Comparison of ENCODE assay signal across 8 cellular contexts in the genomic region with DNA sequence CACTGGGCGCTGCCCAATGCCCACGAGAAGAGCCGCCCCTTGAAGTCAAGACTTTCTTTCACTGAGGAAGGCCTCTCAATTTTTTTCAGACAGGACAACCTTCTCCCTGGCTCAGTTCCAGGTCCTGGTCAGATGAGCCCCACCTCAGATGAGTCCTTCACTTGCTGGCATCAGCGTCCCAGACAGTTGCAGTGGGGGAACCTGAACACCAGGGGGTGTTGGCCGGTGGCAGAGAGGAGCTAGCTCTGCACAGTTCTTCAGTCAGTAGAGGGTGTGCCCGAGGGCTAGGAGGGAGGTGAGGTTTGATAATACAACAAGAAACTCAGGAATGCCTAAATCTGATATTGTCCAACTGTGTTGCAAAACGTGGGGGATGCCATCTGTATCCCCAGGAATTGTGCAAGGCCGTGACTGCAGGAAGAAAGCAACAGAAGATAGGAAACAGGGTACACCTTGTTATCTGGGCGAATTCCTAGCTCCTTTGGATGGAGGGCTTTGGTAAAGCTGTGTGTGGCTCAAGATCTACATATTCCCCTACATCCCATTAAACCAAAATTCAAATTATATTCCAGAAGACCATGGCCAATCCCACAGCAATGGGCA. TPM values are rescaled to one million over a fixed set of nuclear protein-coding genes. Genes with fewer than 3 reads are reported as not detected.
DNase-seq lines count a peak whose midpoint lies in the region; ATAC-seq and TF ChIP-seq lines count a peak whose summit lies in the region.

No MANE protein-coding gene starts in this region.

- TF ChIP-seq POLR2A in upper lobe of left lung (IDR thresholded peaks at IDR 0.05) = no peak

- H3K9me3 Mint-ChIP-seq in neural crest cell = peaks cover 16% of the 10 kb centered on the region

- H3K4me3 Mint-ChIP-seq in neural crest cell = no peak overlapping the region

- H3K27ac ChIP-seq in upper lobe of left lung = no peak overlapping the region

- TF ChIP-seq EP300 in upper lobe of left lung (IDR thresholded peaks at IDR 0.05) = no peak

- no peaks in the 10 kb centered on the region for H3K36me3 ChIP-seq in upper lobe of left lung

- peak; percentile 80 for ATAC-seq in upper lobe of left lung (ENCODE audit: low FRiP score in 2 of 2)

- peak; percentile 48 for TF ChIP-seq CTCF in LNCAP (IDR thresholded peaks at IDR 0.05)
- TF ChIP-seq CTCF in neural crest cell (conservative IDR thresholded peaks at IDR 0.05) = peak; percentile 57
- peak; percentile 70 to 87 (median 77) for TF ChIP-seq CTCF in upper lobe of left lung (IDR thresholded peaks at IDR 0.05)

- H3K9me3 ChIP-seq in upper lobe of left lung = peaks cover 0 to 9% (median 5%) of the 10 kb centered on the region in 4 donors

- no peaks in the 10 kb centered on the region for H3K4me1 Mint-ChIP-seq in neural crest cell

- H3K4me1 ChIP-seq in upper lobe of left lung = peaks cover 0 to 13% (median 4%) of the 10 kb centered on the region in 4 donors

- peaks cover 5% of the 10 kb centered on the region for H3K27me3 Mint-ChIP-seq in neural crest cell (ENCODE audit: low read depth)

- no peak overlapping the region for H3K27ac Mint-ChIP-seq in neural crest cell (ENCODE audit: unreplicated experiment)

- H3K27me3 ChIP-seq in upper lobe of left lung = no peaks in the 10 kb centered on the region

- WGBS in upper lobe of left lung, 2 donors = 45 to 47% methylated on average over 9 of the region's 9 CpGs

- DNase-seq in NCI-H2196 (lab: John Stamatoyannopoulos, UW; ENCODE audit: unreplicated experiment) (peak; percentile 5), NCI-H2196 treated with DMSO at 0.1 percent for 48 hours (lab: John Stamatoyannopoulos, UW; ENCODE audit: unreplicated experiment) (no peak), neural crest cell (ENCODE audit: low read depth, low spot score) (peak; percentile 14), upper lobe of left lung (peak in 1 of 2 donors; percentile 75), GF-D8 (lab: John Stamatoyannopoulos, UW) (no peak)
- peak; percentile 70 for DNase-seq in activated CD4-positive, alpha-beta T cell treated with anti-CD3 and anti-CD28 coated beads, Interleukin-2, amount 50 U/mL, for 1 hour
- peak; percentile 32 for DNase-seq in effector CD8-positive, alpha-beta T cell (lab: John Stamatoyannopoulos, UW)

- H3K4me3 ChIP-seq in upper lobe of left lung = no peak overlapping the region

- peaks cover 7% of the 10 kb centered on the region for H3K36me3 Mint-ChIP-seq in neural crest cell (ENCODE audit: low read depth)

RNA-seq across cellular contexts. Expression of a gene that starts 34.3 kb away (rescaled TPM):
- total RNA-seq in neural crest cell (not detected in 2 replicates), upper lobe of left lung (under 1 TPM in 1 of 6 donors, not detected in 5; 0.13 TPM)

Comparison
In these comparisons a context has a peak if more than half of its experiments do, and no peak if none do; other contexts are left out.
1. DNase-seq: peak in NCI-H2196 (single experiment), activated CD4-positive, alpha-beta T cell treated with anti-CD3 and anti-CD28 coated beads, Interleukin-2, amount 50 U/mL, for 1 hour (single experiment), effector CD8-positive, alpha-beta T cell (single experiment) and neural crest cell (single experiment); none in NCI-H2196 treated with DMSO at 0.1 percent for 48 hours (single experiment) and GF-D8 (single experiment).
2. Peak in every context shown above with its lines, with median percentiles within 50 percentile points of each other: CTCF ChIP-seq.